Comparison of ENCODE assay signal across 21 cellular contexts in genomic region chr7:20193873-20194272, GRCh38. TPM values are rescaled to one million over a fixed set of nuclear protein-coding genes. Genes with fewer than 3 reads are reported as not detected.
DNase-seq lines count a peak whose midpoint lies in the region; ATAC-seq, FAIRE-seq and TF ChIP-seq lines count a peak whose summit lies in the region.
"Had no signal": no experiment of that assay in that cellular context is flagged by ENCODE, and none has a peak within 500 bp of the region (broad histone marks: within the 10 kb centered on the region; RNA-seq: fewer than 3 reads in every experiment).

No MANE protein-coding gene starts in this region.

- TF ChIP-seq EP300 in neural cell (conservative IDR thresholded peaks at IDR 0.05; ENCODE audit: poor library complexity, severe bottlenecking), result no peak

- H3K9me2 ChIP-seq in OCI-LY7 (ENCODE audit: insufficient read depth, low read length), result no peaks in the 10 kb centered on the region
- H3K9me2 ChIP-seq in neural cell (ENCODE audit: insufficient read depth, low read length), result no peaks in the 10 kb centered on the region

- H3K79me2 ChIP-seq in OCI-LY7 (ENCODE audit: insufficient read depth, low read depth, low read length), result peaks cover 12% of the 10 kb centered on the region; the same call in 1 of the 2 replicates
- H3K79me2 ChIP-seq in neural cell (replicated peaks; ENCODE audit: insufficient read depth, low read length), result no peaks in the 10 kb centered on the region

- peaks cover 5% of the 10 kb centered on the region; the same call in 1 of the 2 replicates for H3K36me3 ChIP-seq in OCI-LY7 (ENCODE audit: insufficient read depth, low read length)
- H3K36me3 ChIP-seq in neural cell (ENCODE audit: insufficient read depth, low read length), result no peaks in the 10 kb centered on the region
- H3K36me3 ChIP-seq: BLaER1 treated with 17β-estradiol and CSF1 and Interleukin-3, amounts not matched to agents 10 nM and 100 nM; upper lobe of left lung had no signal

- no TSS peak for BruUV-seq in OCI-LY7 (replicated peaks; lab: Mats Ljungman, UMichigan)

- no peaks in the 10 kb centered on the region for H3K27me3 ChIP-seq in neural cell (ENCODE audit: insufficient read depth, low read depth, low read length)
- H3K27me3 ChIP-seq: BLaER1 treated with 17β-estradiol and CSF1 and Interleukin-3, amounts not matched to agents 10 nM and 100 nM; upper lobe of left lung had no signal

- no peak for TF ChIP-seq RAD21 in neural cell (conservative IDR thresholded peaks at IDR 0.05)

- ATAC-seq in HG02885 (IDR thresholded peaks at IDR 0.05; ENCODE audit: poor library complexity, unreplicated experiment), result peak; percentile 6
- ATAC-seq: HCT116 had no signal

- H3K4me3 ChIP-seq in OCI-LY7 (ENCODE audit: low read depth, low read length, poor library complexity, severe bottlenecking) (peak overlapping the region; percentile 15), neural cell (ENCODE audit: low read length) (no peak overlapping the region)
- H3K4me3 ChIP-seq: BLaER1 treated with 17β-estradiol and CSF1 and Interleukin-3, amounts not matched to agents 10 nM and 100 nM; upper lobe of left lung had no signal

- H3K9me3 Mint-ChIP-seq in nephron progenitor cell, result peaks cover 7% of the 10 kb centered on the region
- H3K9me3 Mint-ChIP-seq: activated T-helper 2 cell treated with anti-CD3 and anti-CD28 coated beads, Interferon-gamma antibody, Interleukin-2, Interleukin-4, amounts not matched to agents 10 μg/mL and 5 μg/mL and 100 μg/mL, durations not matched to agents 14 hours and 24 hours and 36 hours had no signal

- H3K27ac ChIP-seq in OCI-LY7 (ENCODE audit: low read depth, low read length, poor library complexity, severe bottlenecking), result peak overlapping the region; percentile 47
- H3K27ac ChIP-seq in neural cell (ENCODE audit: low read length), result peak overlapping the region; percentile 33

- intact Hi-C loops in OCI-LY7 (cut with micrococcal nuclease; ENCODE audit: unreplicated experiment), result loop anchor here (5.0 kb wide), 1 partner anchor 487 kb away; the partner anchor contains the start of gene POLR1F

- H3K9me3 ChIP-seq in OCI-LY7 (ENCODE audit: low read length), result no peaks in the 10 kb centered on the region
- H3K9me3 ChIP-seq in neural cell (ENCODE audit: low read length), result no peaks in the 10 kb centered on the region

- no peaks in the 10 kb centered on the region for H3K27me3 Mint-ChIP-seq in nephron progenitor cell (ENCODE audit: low read depth, poor library complexity)
- H3K27me3 Mint-ChIP-seq: activated CD4-positive, alpha-beta memory T cell treated with anti-CD3 and anti-CD28 coated beads, Interleukin-2, amount 10 ng/mL, durations not matched to agents 7 days and 5 days had no signal

- no peaks in the 10 kb centered on the region for H3F3A ChIP-seq in neural cell (ENCODE audit: insufficient read depth, low read length, poor library complexity, severe bottlenecking)

- H3K4me1 ChIP-seq in OCI-LY7 (ENCODE audit: insufficient read depth, low read length, poor library complexity, severe bottlenecking), result peaks cover 59% of the 10 kb centered on the region

- TF ChIP-seq CTCF in OCI-LY7 (conservative IDR thresholded peaks at IDR 0.05; ENCODE audit: low read length) (no peak), neural cell (IDR thresholded peaks at IDR 0.05; ENCODE audit: poor library complexity, severe bottlenecking) (no peak), nephron progenitor cell (IDR thresholded peaks at IDR 0.05) (no peak)

- H3K27ac Mint-ChIP-seq in nephron progenitor cell, result no peak overlapping the region
- H3K27ac Mint-ChIP-seq: activated CD4-positive, alpha-beta memory T cell treated with anti-CD3 and anti-CD28 coated beads, Interleukin-2, amount 10 ng/mL, durations not matched to agents 7 days and 5 days; activated T-helper 2 cell treated with anti-CD3 and anti-CD28 coated beads, Interferon-gamma antibody, Interleukin-2, Interleukin-4, amounts not matched to agents 10 μg/mL and 5 μg/mL and 100 μg/mL, durations not matched to agents 14 hours and 24 hours and 36 hours had no signal

- CTCF ChIA-PET in OCI-LY7 (lab: Charles Lee; ENCODE audit: unreplicated experiment), result no interaction called here

- DNase-seq in GM18507 (ENCODE audit: extremely low spot score, insufficient read length, low read depth) (no peak), OCI-LY7 (ENCODE audit: low spot score) (no peak), NOMO-1 treated with DMSO at 0.1 percent for 48 hours (lab: John Stamatoyannopoulos, UW; ENCODE audit: unreplicated experiment) (no peak), nephron progenitor cell (no peak), NCI-H2196 treated with DMSO at 0.1 percent for 48 hours (lab: John Stamatoyannopoulos, UW; ENCODE audit: unreplicated experiment) (no peak)
- no peak for DNase-seq in stimulated activated CD4-positive, alpha-beta T cell treated with anti-CD3 and anti-CD28 coated beads, Interleukin-4, amount 100 ng/mL, for 1 hour
- DNase-seq: activated CD4-positive, alpha-beta memory T cell treated with anti-CD3 and anti-CD28 coated beads, Interleukin-2, amount 10 ng/mL, durations not matched to agents 7 days and 5 days; activated CD4-positive, CD25-positive, alpha-beta regulatory T cell treated with anti-CD3 and anti-CD28 coated beads, Interleukin-2, amount 50 U/mL, for 72 hours; DND-41; glutamatergic neuron; mammary epithelial cell; NCI-H1436; NCI-H2107; SHP77; upper lobe of left lung had no signal

- H3K9ac ChIP-seq in neural cell (ENCODE audit: low read length), result no peak overlapping the region

- H3K4me3 Mint-ChIP-seq in nephron progenitor cell, result no peak overlapping the region
- H3K4me3 Mint-ChIP-seq: activated CD4-positive, alpha-beta memory T cell treated with anti-CD3 and anti-CD28 coated beads, Interleukin-2, amount 10 ng/mL, durations not matched to agents 7 days and 5 days had no signal

- peak; percentile 15 for FAIRE-seq in GM18507 (lab: Jason Lieb, UNC)

- H2AFZ ChIP-seq in OCI-LY7 (ENCODE audit: low read length) (no peak overlapping the region), neural cell (ENCODE audit: low read depth, low read length) (no peak overlapping the region)

- peaks cover 13% of the 10 kb centered on the region for H3K4me1 Mint-ChIP-seq in nephron progenitor cell
- H3K4me1 Mint-ChIP-seq: activated CD4-positive, alpha-beta memory T cell treated with anti-CD3 and anti-CD28 coated beads, Interleukin-2, amount 10 ng/mL, durations not matched to agents 7 days and 5 days had no signal

- POLR2A ChIA-PET in OCI-LY7 (lab: Charles Lee), result interaction anchor here (0.6 to 2.7 kb wide), 3 partner anchors 9 to 26 kb away, joined by 3 to 10 read pairs (median 9); partner anchors contain the start of gene MACC1

- H3K36me3 Mint-ChIP-seq in nephron progenitor cell (ENCODE audit: low read depth), result peaks cover 6% of the 10 kb centered on the region

- H3K4me2 ChIP-seq in OCI-LY7 (ENCODE audit: low read length), result peak overlapping the region; percentile 61
- H3K4me2 ChIP-seq in neural cell (ENCODE audit: low read length), result no peak overlapping the region

- H4K20me1 ChIP-seq in OCI-LY7 (ENCODE audit: insufficient read depth, low read length) (no peaks in the 10 kb centered on the region), neural cell (ENCODE audit: insufficient read depth) (no peaks in the 10 kb centered on the region)
- H4K20me1 ChIP-seq: BLaER1 treated with 17β-estradiol and CSF1 and Interleukin-3, amounts not matched to agents 10 nM and 100 nM had no signal

TF ChIP-seq in neural cell, 6 proteins besides CTCF, POLR2A, EP300 and RAD21:
- no peak for TF ChIP-seq REST (IDR thresholded peaks at IDR 0.05; ENCODE audit: borderline replicate concordance)
- TF ChIP-seq TAF1 (IDR thresholded peaks at IDR 0.05; ENCODE audit: low read depth), result no peak
- no peak for TF ChIP-seq EZH2 (IDR thresholded peaks at IDR 0.05; ENCODE audit: borderline replicate concordance, insufficient read depth, low read length, poor library complexity, severe bottlenecking)
- no peak for TF ChIP-seq POLR2AphosphoS5 (IDR thresholded peaks at IDR 0.05)
- no peak for TF ChIP-seq SMC3 (conservative IDR thresholded peaks at IDR 0.05; ENCODE audit: poor library complexity)
- TF ChIP-seq MXI1 (conservative IDR thresholded peaks at IDR 0.05; ENCODE audit: poor library complexity, severe bottlenecking), result no peak

RNA-seq across cellular contexts. Expression of gene MACC1, which starts 23.3 kb away (rescaled TPM):
- 5.0 and 6.5 TPM in 2 replicates for total RNA-seq in OCI-LY7 (2014; rRNA removed; shearing (Covaris generic))
- total RNA-seq in OCI-LY7 (2022), result 9.1 and 11.1 TPM in 2 replicates
- 0.20 and 0.22 TPM in 2 replicates for polyA plus RNA-seq in neural cell
- polyA minus RNA-seq in neural cell, result 0.49 and 0.58 TPM in 2 replicates
- total RNA-seq: activated T-helper 2 cell treated with anti-CD3 and anti-CD28 coated beads, Interferon-gamma antibody, Interleukin-2, Interleukin-4, amounts not matched to agents 10 μg/mL and 5 μg/mL and 100 μg/mL, durations not matched to agents 14 hours and 24 hours and 36 hours; skeletal muscle tissue had no signal
